ENCODE assay signal across 8 cellular contexts in genomic region chr9:126228779-126229444, GRCh38.
A peak's percentile ranks its signal among the peaks of the same experiment; 100 is the strongest.
DNase-seq lines count a peak whose midpoint lies in the region; ATAC-seq, FAIRE-seq and TF ChIP-seq lines count a peak whose summit lies in the region.

No MANE protein-coding gene starts in this region.

- FAIRE-seq in A549 (lab: Jason Lieb, UNC) = peak; percentile 96

- TF ChIP-seq POLR2A in A549 (IDR thresholded peaks at IDR 0.05; ENCODE audit: low read length) (no peak), ovary (IDR thresholded peaks at IDR 0.05) (no peak)

- H3K4me1 ChIP-seq in A549 = no peaks in the 10 kb centered on the region
- no peaks in the 10 kb centered on the region for H3K4me1 ChIP-seq in ovary (ENCODE audit: insufficient read depth)
- H3K4me1 ChIP-seq in tibial artery = no peaks in the 10 kb centered on the region

- POLR2A ChIA-PET in A549 (lab: Yijun Ruan, JAX) = no interaction called here

- TF ChIP-seq EP300 in A549 (IDR thresholded peaks at IDR 0.05) = no peak
- no peak for TF ChIP-seq EP300 in ovary (IDR thresholded peaks at IDR 0.05)

- peak; percentile 78 for TF ChIP-seq CTCF in A549 (IDR thresholded peaks at IDR 0.05)
- TF ChIP-seq CTCF in GM13977 (IDR thresholded peaks at IDR 0.05; ENCODE audit: extremely low read depth, insufficient read depth, missing control alignments) = peak; percentile 97
- TF ChIP-seq CTCF in ovary (IDR thresholded peaks at IDR 0.05) = peak; percentile 67 to 91 (median 82)
- peak; percentile 85 to 89 for TF ChIP-seq CTCF in tibial artery (IDR thresholded peaks at IDR 0.05)

- DNase-seq in A549 (ENCODE audit: low read depth in 1 of 2, low spot score in 1 of 2) = peak; percentile 73 to 76
- peak; percentile 86 for DNase-seq in GM13977 (ENCODE audit: low spot score)
- peak; percentile 73 for DNase-seq in KBM-7
- peak; percentile 43 for DNase-seq in RPMI7951 (ENCODE audit: low read depth)
- peak; percentile 41 for DNase-seq in activated effector memory CD4-positive, alpha-beta T cell treated with Interleukin-2 at 50 U/mL for 16 hours
- peak; percentile 78 for DNase-seq in germinal center (ENCODE audit: low spot score)
- peak; percentile 66 to 85 (median 77) for DNase-seq in ovary
- peak; percentile 62 to 69 for DNase-seq in tibial artery

- in situ Hi-C loops in GM13977 (cut with MboI; ENCODE audit: low pct_unique_long_range_greater_than_20kb, low sequenced_read_pairs, unreplicated experiment) (loop anchor here (25.0 kb wide), 1 partner anchor 817 kb away; no protein-coding TSS in a partner anchor), KBM-7 (cut with MboI; ENCODE audit: low pct_unique_long_range_greater_than_20kb, low sequenced_read_pairs) (loop anchor here (25.0 kb wide), 1 partner anchor 817 kb away; no protein-coding TSS in a partner anchor)

- peak; percentile 80 to 84 for TF ChIP-seq RAD21 in A549 (conservative IDR thresholded peaks at IDR 0.05 in 1 of 2, IDR thresholded peaks at IDR 0.05 in 1 of 2)

- intact Hi-C loops in ovary (cut with DNase I) = loop anchor here (5.0 to 10.0 kb wide), 3 partner anchors 484 to 822 kb away; partner anchors contain the start of gene PBX3 (in 1 of the 4)
- intact Hi-C loops in tibial artery (cut with DNase I; ENCODE audit: low total_unique reads) = loop anchor here (10.0 kb wide), 1 partner anchor 674 kb away; no protein-coding TSS in a partner anchor

- H3K36me3 ChIP-seq in ovary (no peaks in the 10 kb centered on the region), tibial artery (no peaks in the 10 kb centered on the region)

- CTCF ChIA-PET in A549 (lab: Yijun Ruan, JAX) = interaction anchor here (1.5 to 12.7 kb wide), 5 partner anchors 15 to 821 kb away, joined by 3 to 97 read pairs (median 4); no protein-coding TSS in a partner anchor

- H3K27ac ChIP-seq in A549 (no peak overlapping the region), ovary (no peak overlapping the region), tibial artery (no peak overlapping the region)

- 39% methylated on average over 11 of the region's 19 CpGs for WGBS in A549 (ENCODE audit: missing lambda C conversion rate)
- 24 to 31% (median 26%) methylated on average over 19 of the region's 19 CpGs for WGBS in ovary, 3 donors

- H3K27me3 ChIP-seq in ovary (no peaks in the 10 kb centered on the region), tibial artery (peaks cover 0 to 53% of the 10 kb centered on the region in 2 donors)

- no peak overlapping the region for H3K4me2 ChIP-seq in A549

- H3K9me3 ChIP-seq in A549 = no peaks in the 10 kb centered on the region
- H3K9me3 ChIP-seq in ovary = no peaks in the 10 kb centered on the region
- H3K9me3 ChIP-seq in tibial artery = no peaks in the 10 kb centered on the region

- peak; percentile 86 to 97 for ATAC-seq in A549

- H3K4me3 ChIP-seq in A549 = no peak overlapping the region
- no peak overlapping the region for H3K4me3 ChIP-seq in ovary
- no peak overlapping the region for H3K4me3 ChIP-seq in tibial artery

TF ChIP-seq in A549, 52 proteins besides CTCF, POLR2A, EP300 and RAD21:
- TF ChIP-seq, protein P1, sequence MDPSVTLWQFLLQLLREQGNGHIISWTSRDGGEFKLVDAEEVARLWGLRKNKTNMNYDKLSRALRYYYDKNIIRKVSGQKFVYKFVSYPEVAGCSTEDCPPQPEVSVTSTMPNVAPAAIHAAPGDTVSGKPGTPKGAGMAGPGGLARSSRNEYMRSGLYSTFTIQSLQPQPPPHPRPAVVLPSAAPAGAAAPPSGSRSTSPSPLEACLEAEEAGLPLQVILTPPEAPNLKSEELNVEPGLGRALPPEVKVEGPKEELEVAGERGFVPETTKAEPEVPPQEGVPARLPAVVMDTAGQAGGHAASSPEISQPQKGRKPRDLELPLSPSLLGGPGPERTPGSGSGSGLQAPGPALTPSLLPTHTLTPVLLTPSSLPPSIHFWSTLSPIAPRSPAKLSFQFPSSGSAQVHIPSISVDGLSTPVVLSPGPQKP (IDR thresholded peaks at IDR 0.05; ENCODE audit: low read depth, low read length) = no peak
- TF ChIP-seq RCOR1 (IDR thresholded peaks at IDR 0.05; ENCODE audit: low read depth, low read length) (no peak), NFE2L2 (conservative IDR thresholded peaks at IDR 0.05; ENCODE audit: low read length) (no peak), SMC3 (IDR thresholded peaks at IDR 0.05) (peak; percentile 89), FOSB (CRISPR knock-in tag; IDR thresholded peaks at IDR 0.05) (no peak), ESRRA (IDR thresholded peaks at IDR 0.05; ENCODE audit: borderline replicate concordance, low read length) (no peak), POLR2AphosphoS2 (conservative IDR thresholded peaks at IDR 0.05; ENCODE audit: low read length) (no peak), TP53 (CRISPR knock-in tag; IDR thresholded peaks at IDR 0.05) (no peak), CEBPB (IDR thresholded peaks at IDR 0.05) (no peak), SREBF2 (IDR thresholded peaks at IDR 0.05) (no peak), HOXA7 (CRISPR knock-in tag; IDR thresholded peaks at IDR 0.05) (no peak), MAX (IDR thresholded peaks at IDR 0.05) (peak; percentile 68), EHMT2 (IDR thresholded peaks at IDR 0.05; ENCODE audit: low read depth) (no peak), RNF2 (IDR thresholded peaks at IDR 0.05; ENCODE audit: borderline replicate concordance, low read depth) (no peak)
- TF ChIP-seq, protein P2, sequence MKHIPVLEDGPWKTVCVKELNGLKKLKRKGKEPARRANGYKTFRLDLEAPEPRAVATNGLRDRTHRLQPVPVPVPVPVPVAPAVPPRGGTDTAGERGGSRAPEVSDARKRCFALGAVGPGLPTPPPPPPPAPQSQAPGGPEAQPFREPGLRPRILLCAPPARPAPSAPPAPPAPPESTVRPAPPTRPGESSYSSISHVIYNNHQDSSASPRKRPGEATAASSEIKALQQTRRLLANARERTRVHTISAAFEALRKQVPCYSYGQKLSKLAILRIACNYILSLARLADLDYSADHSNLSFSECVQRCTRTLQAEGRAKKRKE (CRISPR knock-in tag; IDR thresholded peaks at IDR 0.05; ENCODE audit: low read depth) = no peak
- TF ChIP-seq, protein P3, sequence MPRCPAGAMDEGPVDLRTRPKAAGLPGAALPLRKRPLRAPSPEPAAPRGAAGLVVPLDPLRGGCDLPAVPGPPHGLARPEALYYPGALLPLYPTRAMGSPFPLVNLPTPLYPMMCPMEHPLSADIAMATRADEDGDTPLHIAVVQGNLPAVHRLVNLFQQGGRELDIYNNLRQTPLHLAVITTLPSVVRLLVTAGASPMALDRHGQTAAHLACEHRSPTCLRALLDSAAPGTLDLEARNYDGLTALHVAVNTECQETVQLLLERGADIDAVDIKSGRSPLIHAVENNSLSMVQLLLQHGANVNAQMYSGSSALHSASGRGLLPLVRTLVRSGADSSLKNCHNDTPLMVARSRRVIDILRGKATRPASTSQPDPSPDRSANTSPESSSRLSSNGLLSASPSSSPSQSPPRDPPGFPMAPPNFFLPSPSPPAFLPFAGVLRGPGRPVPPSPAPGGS (IDR thresholded peaks at IDR 0.05) = no peak
